Comparison of ENCODE assay signal across 8 cellular contexts in the genomic region with DNA sequence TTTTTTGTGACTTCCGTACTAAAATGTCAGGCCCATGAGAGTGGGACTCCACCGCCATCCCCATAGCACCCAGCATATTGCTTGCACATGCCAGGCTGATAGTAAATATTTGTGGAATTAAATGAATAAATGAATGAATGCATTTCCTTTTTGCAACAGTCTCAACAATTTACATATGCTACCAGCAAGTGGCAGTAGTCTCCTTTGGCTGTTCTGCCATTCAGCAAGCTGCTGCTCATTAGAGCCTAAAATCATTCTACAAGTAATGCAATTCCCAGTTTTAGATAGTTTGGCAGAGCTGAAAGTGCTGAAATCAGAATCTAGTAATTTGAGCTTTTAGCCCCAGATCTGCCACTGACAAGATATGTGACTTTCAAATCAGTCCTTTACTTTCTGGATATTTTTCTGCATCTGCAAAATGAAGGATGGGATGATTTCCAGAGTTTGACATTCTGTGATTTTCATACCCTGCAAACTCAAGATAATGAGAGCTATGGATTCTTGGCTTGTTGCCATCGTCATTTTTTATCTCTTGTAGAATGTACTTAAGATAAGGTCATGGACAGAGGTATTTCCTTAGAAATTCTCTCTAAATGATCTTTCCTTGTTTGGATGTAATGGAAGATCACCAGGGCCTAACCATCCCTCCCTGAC. TPM values are rescaled to one million over a fixed set of nuclear protein-coding genes. Genes with fewer than 3 reads are reported as not detected.
DNase-seq lines count a peak whose midpoint lies in the region; ATAC-seq and TF ChIP-seq lines count a peak whose summit lies in the region.

No MANE protein-coding gene starts in this region.

- in situ Hi-C loops in astrocyte of the spinal cord (cut with HindIII; ENCODE audit: low sequenced_read_pairs), result no loop called here

- DNase-seq in AG08395 (ENCODE audit: low spot score), result peak; percentile 36
- DNase-seq in ELR (ENCODE audit: low read depth), result peak; percentile 53
- DNase-seq in NCI-H2081 (lab: John Stamatoyannopoulos, UW), result peak; percentile 31 to 41
- peak; percentile 42 for DNase-seq in astrocyte of the spinal cord (ENCODE audit: low read depth, low spot score)
- no peak for DNase-seq in left colon
- DNase-seq in vagina (ENCODE audit: extremely low spot score in 2 of 2), result no peak
- no peak for DNase-seq in GOT3 (lab: John Stamatoyannopoulos, UW)

- no peak for TF ChIP-seq POLR2A in vagina (IDR thresholded peaks at IDR 0.05)

- H3K9me3 ChIP-seq in vagina, result no peaks in the 10 kb centered on the region

- H3K27me3 ChIP-seq in vagina, result no peaks in the 10 kb centered on the region

- TF ChIP-seq CTCF in astrocyte of the spinal cord (IDR thresholded peaks at IDR 0.05; ENCODE audit: low read depth, low read length) (peak; percentile 53), vagina (IDR thresholded peaks at IDR 0.05) (peak in 2 of 3 experiments; percentile 23 to 40)

- ATAC-seq in left colon (peak; percentile 59), HG03196 (IDR thresholded peaks at IDR 0.05; ENCODE audit: unreplicated experiment) (no peak)

- H3K4me3 ChIP-seq in astrocyte of the spinal cord (ENCODE audit: low read depth, low read length) (no peak overlapping the region), vagina (no peak overlapping the region)

- intact Hi-C loops in left colon (cut with DNase I, micrococcal nuclease) (no loop called here), vagina (cut with DNase I) (no loop called here)

- no peaks in the 10 kb centered on the region for H3K4me1 ChIP-seq in vagina

- no peak overlapping the region for H3K27ac ChIP-seq in vagina

- H3K36me3 ChIP-seq in vagina, result no peaks in the 10 kb centered on the region

RNA-seq across cellular contexts. Expression of a gene that starts 35.7 kb away (rescaled TPM):
- total RNA-seq in left colon, result 10 to 100 TPM; 14.9 to 19.8 TPM
- 14.7 TPM for total RNA-seq in vagina

Comparison
In these comparisons a context has a peak if more than half of its experiments do, and no peak if none do; other contexts are left out.
1. DNase-seq: peak in AG08395 (single experiment), ELR (single experiment), NCI-H2081 (2 of 2) and astrocyte of the spinal cord (single experiment); none in left colon (0 of 2), vagina (0 of 2) and GOT3 (single experiment).